8 cellular contexts compared by ENCODE assay signal in genomic region chr2:222655748-222656543, GRCh38. TPM values are rescaled to one million over a fixed set of nuclear protein-coding genes. Genes with fewer than 3 reads are reported as not detected.
DNase-seq lines count a peak whose midpoint lies in the region; ATAC-seq, FAIRE-seq and TF ChIP-seq lines count a peak whose summit lies in the region.

Gene FARSB, minus strand, starts transcription at chr2:222656092. Its CDS starts 19 bp downstream, at chr2:222656073.

- H3K4me3 ChIP-seq in ACC112 (ENCODE audit: low read depth, low read length) (peak within 1 kb of the TSS; percentile 91), breast epithelium (peak within 1 kb of the TSS; percentile 74 to 86 (median 79)), small intestine (ENCODE audit: low read depth in 1 of 2, low read length in 2 of 2) (peak within 1 kb of the TSS; percentile 74 to 80)

- ATAC-seq in GM18870 (IDR thresholded peaks at IDR 0.05; ENCODE audit: unreplicated experiment), result peak; percentile 87
- peak; percentile 92 for ATAC-seq in HG03135 (IDR thresholded peaks at IDR 0.05; ENCODE audit: unreplicated experiment)

- peaks cover 5% of the 10 kb centered on the region; the same call in 1 of the 2 replicates for H3K36me3 ChIP-seq in ACC112 (ENCODE audit: insufficient read depth, low read length)
- H3K36me3 ChIP-seq in breast epithelium, result no peaks in the 10 kb centered on the region
- no peaks in the 10 kb centered on the region for H3K36me3 ChIP-seq in small intestine (ENCODE audit: control insufficient read depth in 2 of 2, insufficient read depth in 2 of 2, low read length in 2 of 2)

- 0% methylated on average over 50 of the region's 50 CpGs for WGBS in small intestine, 3 donors

- intact Hi-C loops in breast epithelium (cut with DNase I; ENCODE audit: low total_unique reads), result no loop called here

- peak within 1 kb of the TSS; percentile 75 for H2AFZ ChIP-seq in ACC112 (ENCODE audit: low read length, unreplicated experiment)

- H3K27ac ChIP-seq in ACC112 (ENCODE audit: low read depth, low read length) (peak within 1 kb of the TSS; percentile 93), VCaP (peak within 1 kb of the TSS; percentile 98), breast epithelium (peak within 1 kb of the TSS; percentile 93 to 95), small intestine (ENCODE audit: low read depth in 1 of 2, low read length in 1 of 2) (peak within 1 kb of the TSS; percentile 49 to 92)

- peaks cover 55% of the 10 kb centered on the region for H3K79me2 ChIP-seq in ACC112 (ENCODE audit: control insufficient read depth, insufficient read depth, low read length, unreplicated experiment)

- no peak for FAIRE-seq in small intestine (lab: Jason Lieb, UNC)

- TF ChIP-seq CTCF in VCaP (conservative IDR thresholded peaks at IDR 0.05) (no peak), breast epithelium (IDR thresholded peaks at IDR 0.05) (peak in 1 of 3 donors; percentile 21)

- H3K9me3 ChIP-seq in breast epithelium (no peaks in the 10 kb centered on the region), small intestine (ENCODE audit: control insufficient read depth, low read depth) (no peaks in the 10 kb centered on the region)

- H3K4me1 ChIP-seq in ACC112 (ENCODE audit: control insufficient read depth, insufficient read depth, low read length, unreplicated experiment) (peaks cover 27% of the 10 kb centered on the region), breast epithelium (peaks cover 0 to 10% of the 10 kb centered on the region in 2 donors), small intestine (ENCODE audit: control insufficient read depth in 2 of 2, insufficient read depth in 1 of 2, low read depth in 1 of 2, low read length in 1 of 2) (peaks cover 8 to 10% of the 10 kb centered on the region in 2 donors)

- DNase-seq in NCI-H2196 treated with DMSO at 0.1 percent for 48 hours (lab: John Stamatoyannopoulos, UW; ENCODE audit: unreplicated experiment) (peak; percentile 87), breast epithelium (ENCODE audit: low spot score in 2 of 2) (peak; percentile 89 to 91), iPS-NIHi11 (ENCODE audit: low spot score) (peak; percentile 94), small intestine (peak; percentile 97)

- H3K27me3 ChIP-seq in ACC112 (ENCODE audit: insufficient read depth, low read length), result no peaks in the 10 kb centered on the region
- no peaks in the 10 kb centered on the region for H3K27me3 ChIP-seq in breast epithelium
- no peaks in the 10 kb centered on the region for H3K27me3 ChIP-seq in small intestine (ENCODE audit: control insufficient read depth in 2 of 2, insufficient read depth in 2 of 2, low read length in 2 of 2)

- TF ChIP-seq POLR2A in breast epithelium (IDR thresholded peaks at IDR 0.05), result no peak

RNA-seq across cellular contexts. Expression of gene FARSB, which starts in this region (rescaled TPM):
- total RNA-seq in breast epithelium, result 10 to 100 TPM; 11.8 to 19.0 (median 18.7) TPM
- 10 to 100 TPM in 2 of 3 donors, 1 to 10 TPM in 1; 9.2 to 31.9 (median 11.9) TPM for polyA plus RNA-seq in small intestine

Comparison
In these comparisons a context has a peak if more than half of its experiments do, and no peak if none do; other contexts are left out.
1. Peak in every context shown above with its lines: DNase-seq, ATAC-seq, H3K4me3 ChIP-seq and H3K27ac ChIP-seq.